In genomic region chr16:88285514-88285822, GRCh38 we compare ENCODE assay signal across 22 cellular contexts.
"Had no signal": no experiment of that assay in that cellular context is flagged by ENCODE, and none has a peak within 500 bp of the region (broad histone marks: within the 10 kb centered on the region; RNA-seq: fewer than 3 reads in every experiment).

No MANE protein-coding gene starts in this region.

- H3K4me2 ChIP-seq: KMS-11 had no signal

- ATAC-seq: HepG2, K562, Panc1, PC-3 had no signal

- H3K9ac ChIP-seq: KMS-11 had no signal

- H3K36me3 ChIP-seq: SJSA1 had no signal

- FAIRE-seq: HepG2, K562 had no signal

- H3K4me3 ChIP-seq: K562, SJSA1, SK-N-MC had no signal

- DNase-seq: Kasumi-1; MM.1S; NCI-H1092 treated with DMSO at 0.1 percent for 48 hours; NCI-H1436; NCI-H187; NCI-H2029; NCI-H2081 treated with DMSO at 0.1 percent for 48 hours; NCI-H2171; NCI-H226; NCI-H446; NCI-H510A; NCI-H69; NCI-H774; NK-92 treated with Interleukin-12 subunit alpha and Interleukin-12 subunit beta, amount 100 ng/mL, for 24 hours; PC-3; SIG-M5 had no signal

- H3K27ac ChIP-seq: KMS-11, SJSA1, SK-N-MC had no signal

- H3K27me3 ChIP-seq: SJSA1 had no signal
